Comparison of ENCODE assay signal across 17 cellular contexts in the genomic region with DNA sequence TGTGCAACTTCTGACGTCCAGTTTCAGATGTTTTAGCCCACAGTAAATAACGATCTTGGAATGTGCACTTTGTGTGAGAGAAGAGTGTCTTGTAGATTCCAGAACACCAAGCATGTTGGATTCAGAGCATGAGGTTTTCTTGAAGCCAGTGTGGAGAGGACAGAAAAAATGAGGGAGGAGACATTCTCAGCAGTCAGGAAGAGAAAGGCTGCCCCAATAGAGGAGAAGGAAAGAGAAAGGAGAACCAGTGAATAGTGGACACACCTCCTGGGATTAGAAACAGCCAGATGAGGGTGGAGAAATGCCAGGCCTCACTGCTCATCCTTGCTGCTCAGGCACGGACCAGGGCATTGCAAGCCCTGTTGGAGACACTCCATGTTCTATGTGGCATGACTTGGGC.
DNase-seq lines count a peak whose midpoint lies in the region; ATAC-seq and TF ChIP-seq lines count a peak whose summit lies in the region.
"Had no signal": no experiment of that assay in that cellular context is flagged by ENCODE, and none has a peak within 500 bp of the region (broad histone marks: within the 10 kb centered on the region; RNA-seq: fewer than 3 reads in every experiment).

No MANE protein-coding gene starts in this region.

- H3K36me3 ChIP-seq in GM23248 (ENCODE audit: low read depth): no peaks in the 10 kb centered on the region
- H3K36me3 ChIP-seq: BE2C had no signal

- DNase-seq in AG08395 (ENCODE audit: low spot score) (peak; percentile 26), GM23248 (peak; percentile 33), fibroblast of the aortic adventitia (ENCODE audit: low read depth) (peak; percentile 15), COLO668 (lab: John Stamatoyannopoulos, UW; ENCODE audit: unreplicated experiment) (no peak), NCI-H345 (lab: John Stamatoyannopoulos, UW) (no peak), NCI-H1048 (lab: John Stamatoyannopoulos, UW) (no peak)
- DNase-seq: BE2C; CD4-positive, alpha-beta memory T cell; COR-L47; DMS153; DMS79 treated with DMSO at 0.1 percent for 48 hours; EL had no signal

- ATAC-seq in esophagus mucosa (peak; percentile 52), HG02884 (IDR thresholded peaks at IDR 0.05; ENCODE audit: unreplicated experiment) (no peak)
- ATAC-seq: HCT116 had no signal

- H3K79me2 ChIP-seq in GM23248 (ENCODE audit: insufficient read depth): no peaks in the 10 kb centered on the region

- H3K27me3 ChIP-seq in GM23248 (replicated peaks; ENCODE audit: insufficient read depth): no peaks in the 10 kb centered on the region
- H3K27me3 ChIP-seq: BE2C had no signal

- no peaks in the 10 kb centered on the region for H4K20me1 ChIP-seq in GM23248 (ENCODE audit: insufficient read depth)

- no peaks in the 10 kb centered on the region for H3K9me2 ChIP-seq in GM23248 (ENCODE audit: insufficient read depth)

- in situ Hi-C loops in GM23248 (cut with MboI): no loop called here

- no peak overlapping the region for H3K4me3 ChIP-seq in GM23248
- no peak overlapping the region for H3K4me3 ChIP-seq in fibroblast of the aortic adventitia (ENCODE audit: low read depth, low read length)

- no peak for TF ChIP-seq CTCF in fibroblast of the aortic adventitia (IDR thresholded peaks at IDR 0.05; ENCODE audit: insufficient read depth, low read length)

- no peaks in the 10 kb centered on the region for H3K9me3 ChIP-seq in GM23248 (ENCODE audit: low read depth)
- H3K9me3 ChIP-seq: BE2C had no signal

- 55 to 58% methylated on average over 3 of the region's 3 CpGs for WGBS in GM23248 (ENCODE audit: low coverage in 1 of 2, low lambda C conversion rate in 2 of 2, missing lambda C conversion rate in 2 of 2), 2 experiments

- H2AFZ ChIP-seq in GM23248: no peak overlapping the region

- no peak overlapping the region for H3K27ac ChIP-seq in GM23248
- H3K27ac ChIP-seq: 22Rv1, C4-2B had no signal

- H3K9ac ChIP-seq in GM23248: no peak overlapping the region

- no peaks in the 10 kb centered on the region for H3K4me1 ChIP-seq in GM23248 (ENCODE audit: insufficient read depth)
- H3K4me1 ChIP-seq: BE2C had no signal

- H3K4me2 ChIP-seq in GM23248 (ENCODE audit: unreplicated experiment): no peak overlapping the region

- H3F3A ChIP-seq in GM23248 (ENCODE audit: insufficient read depth): no peaks in the 10 kb centered on the region

Comparison
In these comparisons a context has a peak if more than half of its experiments do, and no peak if none do; other contexts are left out.
1. DNase-seq: peak in AG08395 (single experiment), GM23248 (single experiment) and fibroblast of the aortic adventitia (single experiment); none in COLO668 (single experiment), NCI-H345 (single experiment) and NCI-H1048 (single experiment).